27 cellular contexts compared by ENCODE assay signal in genomic region chr17:72950236-72950931, GRCh38.
A peak's percentile ranks its signal among the peaks of the same experiment; 100 is the strongest.
DNase-seq lines count a peak whose midpoint lies in the region; ATAC-seq and TF ChIP-seq lines count a peak whose summit lies in the region.
"Had no signal": no experiment of that assay in that cellular context is flagged by ENCODE, and none has a peak within 500 bp of the region (broad histone marks: within the 10 kb centered on the region; RNA-seq: fewer than 3 reads in every experiment).

No MANE protein-coding gene starts in this region.

- no peaks in the 10 kb centered on the region for H3K9me3 ChIP-seq in endodermal cell (ENCODE audit: control insufficient read depth, low read length)
- H3K9me3 ChIP-seq: ovary, right atrium auricular region, transverse colon had no signal

- H3K27me3 ChIP-seq in endodermal cell (ENCODE audit: control insufficient read depth, insufficient read depth, low read length, poor library complexity, severe bottlenecking) = no peaks in the 10 kb centered on the region
- H3K27me3 ChIP-seq: ovary, right atrium auricular region, transverse colon had no signal

- no peaks in the 10 kb centered on the region for H3K36me3 ChIP-seq in endodermal cell (ENCODE audit: control insufficient read depth, insufficient read depth, low read length)
- H3K36me3 ChIP-seq: ovary, right atrium auricular region, transverse colon had no signal

- no peak for TF ChIP-seq CTCF in endodermal cell (conservative IDR thresholded peaks at IDR 0.05)

- H3K4me1 Mint-ChIP-seq in endodermal cell = peaks cover 9% of the 10 kb centered on the region

- H3K36me3 Mint-ChIP-seq in endodermal cell (ENCODE audit: low read depth) = no peaks in the 10 kb centered on the region

- no peak for ATAC-seq in HG03159 (IDR thresholded peaks at IDR 0.05; ENCODE audit: unreplicated experiment)
- ATAC-seq: HCT116, T-helper 17 cell had no signal

- no peak overlapping the region for H3K27ac Mint-ChIP-seq in endodermal cell
- H3K27ac Mint-ChIP-seq: activated T-cell treated with anti-CD3 and anti-CD28 coated beads, Interleukin-2, amount 50 U/mL, for 24 hours; CD4-positive, CD25-positive, alpha-beta regulatory T cell; nephron had no signal

- no peak overlapping the region for H3K4me3 ChIP-seq in endodermal cell (ENCODE audit: low read length)
- H3K4me3 ChIP-seq: ovary, right atrium auricular region, SK-N-MC, smooth muscle cell, transverse colon had no signal

- WGBS in endodermal cell (ENCODE audit: insufficient coverage in 1 of 2, insufficient read length in 1 of 2), 2 experiments = 95 to 100% methylated on average over 3 to 7 of the region's 8 CpGs

- no peak overlapping the region for H3K4me3 Mint-ChIP-seq in endodermal cell
- H3K4me3 Mint-ChIP-seq: activated T-cell treated with anti-CD3 and anti-CD28 coated beads, Interleukin-2, amount 50 U/mL, for 24 hours; CD4-positive, CD25-positive, alpha-beta regulatory T cell; nephron; T-helper 17 cell had no signal

- no peaks in the 10 kb centered on the region for H3K9me3 Mint-ChIP-seq in endodermal cell
- H3K9me3 Mint-ChIP-seq: activated T-cell treated with anti-CD3 and anti-CD28 coated beads, Interleukin-2, amount 50 U/mL, for 24 hours; CD4-positive, CD25-positive, alpha-beta regulatory T cell; nephron had no signal

- no peaks in the 10 kb centered on the region for H3K27me3 Mint-ChIP-seq in endodermal cell (ENCODE audit: insufficient read depth)
- H3K27me3 Mint-ChIP-seq: activated T-cell treated with anti-CD3 and anti-CD28 coated beads, Interleukin-2, amount 50 U/mL, for 24 hours; CD4-positive, CD25-positive, alpha-beta regulatory T cell; T-helper 17 cell had no signal

- DNase-seq in NCI-H2227 (lab: John Stamatoyannopoulos, UW; ENCODE audit: unreplicated experiment) (peak; percentile 34), NCI-H2227 treated with DMSO at 0.1 percent for 48 hours (lab: John Stamatoyannopoulos, UW) (no peak), NCI-H1694 treated with DMSO at 0.1 percent for 48 hours (lab: John Stamatoyannopoulos, UW) (peak; percentile 40), NCI-H748 treated with DMSO at 0.1 percent for 48 hours (lab: John Stamatoyannopoulos, UW) (peak; percentile 8), endodermal cell (no peak), H4 (ENCODE audit: low spot score) (no peak)
- no peak for DNase-seq in activated CD4-positive, CD25-positive, alpha-beta regulatory T cell treated with anti-CD3 and anti-CD28 coated beads, Interleukin-2, amount 50 U/mL, for 72 hours
- DNase-seq: 8988T; activated CD4-positive, alpha-beta T cell treated with anti-CD3 and anti-CD28 coated beads for 4 hours; activated gamma-delta T cell treated with Interleukin-2 at 50 U/mL for 16 hours; activated T-cell treated with anti-CD3 and anti-CD28 coated beads, Interleukin-2, amount 50 U/mL, for 24 hours; CD4-positive, CD25-positive, alpha-beta regulatory T cell; central memory CD4-positive, alpha-beta T cell; DMS53; NCI-H1436; ovary; stimulated activated CD4-positive, alpha-beta T cell treated with anti-CD3 and anti-CD28 coated beads, Interleukin-2, amount 100 ng/mL, for 24 hours; T-helper 17 cell; transverse colon had no signal

- no peak overlapping the region for H3K9ac ChIP-seq in endodermal cell (ENCODE audit: extremely low read depth, low read length, poor library complexity, severe bottlenecking)
- H3K9ac ChIP-seq: KMS-11 had no signal

- no peaks in the 10 kb centered on the region for H3K4me1 ChIP-seq in endodermal cell (ENCODE audit: control insufficient read depth, insufficient read depth, low read length)
- H3K4me1 ChIP-seq: right atrium auricular region, transverse colon had no signal

- peak overlapping the region; percentile 79 for H3K27ac ChIP-seq in endodermal cell (ENCODE audit: low read depth, low read length)
- H3K27ac ChIP-seq: KMS-11, ovary, right atrium auricular region, RWPE1, SK-N-MC, transverse colon had no signal

Comparison
In these comparisons a context has a peak if more than half of its experiments do, and no peak if none do; other contexts are left out.
1. DNase-seq: peak in NCI-H2227 (single experiment), NCI-H1694 treated with DMSO at 0.1 percent for 48 hours (single experiment) and NCI-H748 treated with DMSO at 0.1 percent for 48 hours (single experiment); none in NCI-H2227 treated with DMSO at 0.1 percent for 48 hours (single experiment), endodermal cell (single experiment), activated CD4-positive, CD25-positive, alpha-beta regulatory T cell treated with anti-CD3 and anti-CD28 coated beads, Interleukin-2, amount 50 U/mL, for 72 hours (single experiment) and H4 (single experiment).